In genomic region chr12:85504164-85504563, GRCh38 we compare ENCODE assay signal across 22 cellular contexts.
"Had no signal": no experiment of that assay in that cellular context is flagged by ENCODE, and none has a peak within 500 bp of the region (broad histone marks: within the 10 kb centered on the region; RNA-seq: fewer than 3 reads in every experiment).

No MANE protein-coding gene starts in this region.

- H3K4me2 ChIP-seq: hepatocyte had no signal

- H3K4me3 ChIP-seq: coronary artery, dorsolateral prefrontal cortex, esophagus muscularis mucosa, gastroesophageal sphincter, heart left ventricle, hepatocyte, left ventricle myocardium inferior, lower lobe of right lung, mucosa of descending colon had no signal

- H3K79me2 ChIP-seq: hepatocyte had no signal

- H3K27ac ChIP-seq: coronary artery, dorsolateral prefrontal cortex, esophagus muscularis mucosa, foreskin keratinocyte, gastroesophageal sphincter, heart left ventricle, hepatocyte, left ventricle myocardium inferior, lower lobe of right lung had no signal

- H3K36me3 ChIP-seq: esophagus muscularis mucosa, gastroesophageal sphincter, heart left ventricle, left ventricle myocardium inferior, lower lobe of right lung had no signal

- H3K4me1 ChIP-seq: esophagus muscularis mucosa, foreskin keratinocyte, gastroesophageal sphincter, heart left ventricle, left ventricle myocardium inferior, lower lobe of right lung had no signal

- ATAC-seq: foreskin keratinocyte, gastroesophageal sphincter, heart left ventricle, left cardiac atrium, lower lobe of right lung, mucosa of descending colon had no signal

- H3K9me3 ChIP-seq: esophagus muscularis mucosa, gastroesophageal sphincter, heart left ventricle, lower lobe of right lung, mucosa of descending colon had no signal

- DNase-seq: dermis blood vessel endothelial cell; dorsolateral prefrontal cortex; effector CD4-positive, alpha-beta T cell; effector memory CD4-positive, alpha-beta T cell; foreskin keratinocyte; heart left ventricle; hypothalamus; immature natural killer cell; left cardiac atrium; left ventricle myocardium inferior; lower lobe of right lung; mesenchymal stem cell; mucosa of descending colon; naive B cell had no signal

- H2AFZ ChIP-seq: hepatocyte had no signal

- H3K27me3 ChIP-seq: dorsolateral prefrontal cortex, esophagus muscularis mucosa, foreskin keratinocyte, gastroesophageal sphincter, heart left ventricle, hepatocyte had no signal

- FAIRE-seq: colon, endothelial cell of umbilical vein, frontal cortex, keratinocyte had no signal
